8 cellular contexts compared by ENCODE assay signal in the genomic region with DNA sequence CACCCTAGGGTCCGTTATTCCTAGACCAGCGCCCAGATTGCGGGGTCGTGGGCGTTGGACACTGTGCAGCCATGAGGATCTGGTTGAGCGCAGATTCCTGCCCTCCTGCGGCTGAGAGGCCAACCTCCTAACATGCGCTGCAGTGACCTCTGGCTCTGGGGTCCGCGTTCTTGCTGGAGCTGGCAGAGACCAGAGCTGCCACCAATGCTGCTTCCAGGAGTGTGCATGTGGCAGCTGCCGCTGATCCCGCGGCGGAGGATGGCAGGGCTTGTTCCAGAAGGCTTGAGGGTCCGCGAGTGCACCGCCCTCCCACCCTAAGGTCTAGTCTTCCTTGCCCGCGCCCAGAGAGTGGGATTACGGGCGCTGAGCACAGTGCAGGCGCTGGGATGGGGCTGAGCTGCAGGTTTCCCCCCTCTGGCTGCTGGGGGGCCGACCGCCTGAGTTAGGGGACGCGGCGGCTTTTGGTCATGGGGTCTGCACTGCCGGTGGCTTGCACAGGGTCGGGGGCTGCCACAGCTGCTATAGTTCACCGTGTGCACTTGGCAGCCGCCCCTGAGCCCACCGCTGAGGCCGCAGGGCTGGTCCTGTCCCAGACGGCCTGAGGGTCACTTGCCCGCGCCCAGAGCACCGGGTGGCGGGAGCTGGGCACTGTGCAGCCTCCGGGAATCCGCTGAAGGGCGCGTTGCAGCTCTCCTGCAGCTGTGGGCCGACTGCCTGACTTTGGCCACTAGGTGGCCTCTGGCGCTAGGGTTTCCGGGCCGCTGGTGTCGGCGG.
DNase-seq lines count a peak whose midpoint lies in the region; ATAC-seq and TF ChIP-seq lines count a peak whose summit lies in the region.

No MANE protein-coding gene starts in this region.

- WGBS in sigmoid colon, 2 donors, result 3 to 4% methylated on average over 48 of the region's 48 CpGs

- no peak for TF ChIP-seq EP300 in sigmoid colon (IDR thresholded peaks at IDR 0.05)

- peaks cover 4% of the 10 kb centered on the region for H3K4me1 Mint-ChIP-seq in T-helper 17 cell

- H3K9me3 ChIP-seq in HAP-1 (no peaks in the 10 kb centered on the region), T-helper 17 cell (ENCODE audit: control insufficient read depth, low read length, poor library complexity, severe bottlenecking) (no peaks in the 10 kb centered on the region), sigmoid colon (no peaks in the 10 kb centered on the region)

- in situ Hi-C loops in HAP-1 (cut with MboI; ENCODE audit: low sequenced_read_pairs), result loop anchor here (10.0 to 25.0 kb wide), 2 partner anchors 259 to 536 kb away; no protein-coding TSS in a partner anchor

- H3K27ac ChIP-seq in sigmoid colon, result no peak overlapping the region

- no peaks in the 10 kb centered on the region for H3K36me3 Mint-ChIP-seq in T-helper 17 cell (ENCODE audit: low read depth)

- H3K4me3 ChIP-seq in GM12864 (ENCODE audit: low read depth, low read length) (peak overlapping the region; percentile 49), HAP-1 (peak overlapping the region; percentile 22), sigmoid colon (peak overlapping the region in 3 of 4 donors; percentile 31 to 45 (median 38))

- intact Hi-C loops in sigmoid colon (cut with DNase I), result loop anchor here (2.0 kb wide), 1 partner anchor 127 kb away; no protein-coding TSS in a partner anchor

- TF ChIP-seq CTCF in GM12864 (IDR thresholded peaks at IDR 0.05; ENCODE audit: low read depth, low read length, missing control alignments), result peak; percentile 84
- TF ChIP-seq CTCF in sigmoid colon (IDR thresholded peaks at IDR 0.05), result peak in 3 of 4 experiments; percentile 70 to 95 (median 81)

- no peaks in the 10 kb centered on the region; the same call in 1 of the 2 replicates for H3K4me1 ChIP-seq in HAP-1
- H3K4me1 ChIP-seq in sigmoid colon, result peaks cover 0 to 29% (median 22%) of the 10 kb centered on the region in 4 donors

- H3K27me3 ChIP-seq in HAP-1 (ENCODE audit: low read depth) (peaks cover 9% of the 10 kb centered on the region), sigmoid colon (peaks cover 0 to 10% (median 0%) of the 10 kb centered on the region in 3 donors)

- H3K4me3 Mint-ChIP-seq in T-helper 17 cell, result peak overlapping the region; percentile 67

- H3K36me3 ChIP-seq in HAP-1 (replicated peaks) (no peaks in the 10 kb centered on the region), sigmoid colon (no peaks in the 10 kb centered on the region)

- H3K27ac Mint-ChIP-seq in T-helper 17 cell, result no peak overlapping the region

- DNase-seq in GM12864 (ENCODE audit: low read depth) (no peak), HAP-1 (ENCODE audit: low spot score in 2 of 2) (peak; percentile 44 to 85), M059J (ENCODE audit: low read depth) (peak; percentile 72), T-helper 17 cell (peak; percentile 33 to 49 (median 42)), astrocyte of the hippocampus (ENCODE audit: low read depth, low spot score) (peak; percentile 79), hypothalamus (lab: John Stamatoyannopoulos, UW) (peak in 46 of 51 donors; percentile 12 to 88 (median 64)), sigmoid colon (peak; percentile 85), amniotic stem cell (lab: John Stamatoyannopoulos, UW) (no peak)

- TF ChIP-seq POLR2A in sigmoid colon (IDR thresholded peaks at IDR 0.05), result no peak

- peak; percentile 74 for ATAC-seq in T-helper 17 cell

- peaks cover 36% of the 10 kb centered on the region for H3K27me3 Mint-ChIP-seq in T-helper 17 cell

Comparison
In these comparisons a context has a peak if more than half of its experiments do, and no peak if none do; other contexts are left out.
1. DNase-seq: peak in HAP-1 (2 of 2), M059J (single experiment), T-helper 17 cell (3 of 3), astrocyte of the hippocampus (single experiment), hypothalamus (46 of 51) and sigmoid colon (single experiment); none in GM12864 (single experiment) and amniotic stem cell (single experiment).
2. Peak in every context shown above with its lines, with median percentiles within 50 percentile points of each other: H3K4me3 ChIP-seq.